In genomic region chr9:91948423-91949292, GRCh38 we compare ENCODE assay signal across 1 cellular context.
TF ChIP-seq lines count a peak whose summit lies in the region.

No MANE protein-coding gene starts in this region.

TF ChIP-seq in HEK293, 187 proteins besides CTCF, POLR2A, EP300 and RAD21 (continued from another document and continues in another):
- TF ChIP-seq ZNF558 (tag by site-specific recombination; IDR thresholded peaks at IDR 0.05) (no peak), ZBTB44 (tag by site-specific recombination; IDR thresholded peaks at IDR 0.05) (peak; percentile 33; the same call in 1 of the 2 replicates), ZBTB21 (tag by site-specific recombination; IDR thresholded peaks at IDR 0.05) (peak; percentile 68), PRDM6 (tag by site-specific recombination; IDR thresholded peaks at IDR 0.05) (peak; percentile 89), KLF16 (tag by site-specific recombination; IDR thresholded peaks at IDR 0.05) (no peak; the same call in none of the 2 replicates), MZF1 (tag by site-specific recombination; IDR thresholded peaks at IDR 0.05; ENCODE audit: borderline replicate concordance) (no peak), ZFP3 (tag by site-specific recombination; IDR thresholded peaks at IDR 0.05; ENCODE audit: low read depth) (no peak), ZNF677 (tag by site-specific recombination; IDR thresholded peaks at IDR 0.05) (no peak), ZNF2 (tag by site-specific recombination; IDR thresholded peaks at IDR 0.05) (peak; percentile 29; the same call in 1 of the 2 replicates), ZNF837 (tag by site-specific recombination; IDR thresholded peaks at IDR 0.05) (no peak), ZNF692 (tag by site-specific recombination; IDR thresholded peaks at IDR 0.05) (peak; percentile 29; the same call in 1 of the 2 replicates), ZNF580 (tag by site-specific recombination; IDR thresholded peaks at IDR 0.05) (no peak), WT1 (tag by site-specific recombination; IDR thresholded peaks at IDR 0.05) (peak; percentile 75), ZNF629 (tag by site-specific recombination; IDR thresholded peaks at IDR 0.05) (peak; percentile 92), ZNF830 (tag by site-specific recombination; IDR thresholded peaks at IDR 0.05; ENCODE audit: low read depth) (no peak), ZNF785 (tag by site-specific recombination; IDR thresholded peaks at IDR 0.05) (no peak), GLI4 (tag by site-specific recombination; IDR thresholded peaks at IDR 0.05) (no peak), KLF7 (tag by site-specific recombination; IDR thresholded peaks at IDR 0.05; ENCODE audit: borderline replicate concordance) (no peak), ZNF777 (tag by site-specific recombination; IDR thresholded peaks at IDR 0.05; ENCODE audit: borderline replicate concordance) (no peak), ZNF433 (tag by site-specific recombination; IDR thresholded peaks at IDR 0.05; ENCODE audit: low read depth) (no peak), ZBTB6 (tag by site-specific recombination; IDR thresholded peaks at IDR 0.05) (no peak), ZBTB20 (tag by site-specific recombination; IDR thresholded peaks at IDR 0.05) (peak; percentile 97), RBAK (tag by site-specific recombination; IDR thresholded peaks at IDR 0.05) (no peak), ZNF426 (tag by site-specific recombination; IDR thresholded peaks at IDR 0.05) (no peak), ZNF510 (tag by site-specific recombination; IDR thresholded peaks at IDR 0.05; ENCODE audit: insufficient replicate concordance) (no peak), ZNF704 (tag by site-specific recombination; IDR thresholded peaks at IDR 0.05) (no peak), ZNF610 (tag by site-specific recombination; IDR thresholded peaks at IDR 0.05; ENCODE audit: borderline replicate concordance) (no peak), ZNF792 (tag by site-specific recombination; IDR thresholded peaks at IDR 0.05) (no peak), GFI1B (tag by site-specific recombination; IDR thresholded peaks at IDR 0.05) (no peak), ZBTB1 (tag by site-specific recombination; IDR thresholded peaks at IDR 0.05) (no peak), SP3 (tag by site-specific recombination; IDR thresholded peaks at IDR 0.05) (peak; percentile 27), ZNF768 (tag by site-specific recombination; IDR thresholded peaks at IDR 0.05) (no peak), INSM2 (tag by site-specific recombination; IDR thresholded peaks at IDR 0.05) (no peak), ZNF16 (tag by site-specific recombination; IDR thresholded peaks at IDR 0.05; ENCODE audit: low read depth) (no peak), ZNF221 (tag by site-specific recombination; IDR thresholded peaks at IDR 0.05; ENCODE audit: borderline replicate concordance) (no peak), ZBTB49 (tag by site-specific recombination; IDR thresholded peaks at IDR 0.05; ENCODE audit: low read depth) (no peak), ZNF280C (tag by site-specific recombination; IDR thresholded peaks at IDR 0.05) (no peak), ZNF248 (tag by site-specific recombination; IDR thresholded peaks at IDR 0.05) (no peak), ZNF10 (tag by site-specific recombination; IDR thresholded peaks at IDR 0.05) (no peak), KLF10 (tag by site-specific recombination; IDR thresholded peaks at IDR 0.05) (0 out of 2 replicates have a peak, but pooled peaks have one; percentile 43), ZNF747 (tag by site-specific recombination; IDR thresholded peaks at IDR 0.05) (no peak), ZNF776 (tag by site-specific recombination; IDR thresholded peaks at IDR 0.05; ENCODE audit: borderline replicate concordance) (no peak), ZNF274 (IDR thresholded peaks at IDR 0.05; ENCODE audit: low read length) (no peak), ZNF274 (tag by site-specific recombination; IDR thresholded peaks at IDR 0.05; ENCODE audit: borderline replicate concordance) (no peak), ZNF514 (tag by site-specific recombination; IDR thresholded peaks at IDR 0.05) (no peak), HOXA7 (CRISPR knock-in tag; IDR thresholded peaks at IDR 0.05; ENCODE audit: borderline replicate concordance) (no peak), ZXDB (tag by site-specific recombination; IDR thresholded peaks at IDR 0.05) (no peak; the same call in none of the 2 replicates), ZSCAN30 (tag by site-specific recombination; IDR thresholded peaks at IDR 0.05) (no peak; the same call in 1 of the 2 replicates), SCRT1 (tag by site-specific recombination; IDR thresholded peaks at IDR 0.05; ENCODE audit: borderline replicate concordance) (no peak), ZNF645 (tag by site-specific recombination; IDR thresholded peaks at IDR 0.05) (no peak), ZNF148 (tag by site-specific recombination; IDR thresholded peaks at IDR 0.05; ENCODE audit: borderline replicate concordance) (no peak)
